Comparison of ENCODE assay signal across 1 cellular context in the genomic region with DNA sequence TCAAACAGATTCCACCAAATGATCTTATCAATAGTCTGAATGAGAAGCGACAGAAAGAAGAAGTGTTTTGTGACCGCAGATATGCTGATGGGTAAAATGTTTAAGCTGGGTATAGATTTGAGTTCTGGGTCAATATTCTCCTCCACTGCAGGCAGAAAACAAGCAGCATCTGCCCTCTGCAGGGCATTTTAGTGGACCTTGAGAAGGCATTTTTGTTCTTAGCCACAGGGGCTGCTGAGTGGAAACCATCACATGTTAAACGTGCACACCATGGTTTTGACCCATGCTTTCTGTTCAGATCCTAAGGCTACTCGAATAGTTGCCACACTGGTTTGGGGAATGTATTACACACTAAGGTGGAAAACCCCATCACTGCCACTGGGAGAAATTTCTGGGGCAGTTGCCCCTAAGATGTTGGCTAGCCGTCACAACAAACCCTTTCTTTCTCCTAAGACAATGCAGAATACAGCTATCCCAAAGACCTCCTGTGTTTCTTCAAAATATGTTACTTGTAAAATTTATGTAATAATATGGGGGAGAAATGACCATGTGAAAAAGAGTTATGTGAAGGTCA.
TF ChIP-seq lines count a peak whose summit lies in the region.

No MANE protein-coding gene starts in this region.

TF ChIP-seq in HEK293, 187 proteins besides CTCF, POLR2A, EP300 and RAD21 (continued from another document):
- 0 out of 2 replicates have a peak, but pooled peaks have one; percentile 33 for TF ChIP-seq TRIM28 (IDR thresholded peaks at IDR 0.05; ENCODE audit: borderline replicate concordance, low read length)
- no peak for TF ChIP-seq SP3 (tag by site-specific recombination; IDR thresholded peaks at IDR 0.05)
